Comparison of ENCODE assay signal across 16 cellular contexts in the genomic region with DNA sequence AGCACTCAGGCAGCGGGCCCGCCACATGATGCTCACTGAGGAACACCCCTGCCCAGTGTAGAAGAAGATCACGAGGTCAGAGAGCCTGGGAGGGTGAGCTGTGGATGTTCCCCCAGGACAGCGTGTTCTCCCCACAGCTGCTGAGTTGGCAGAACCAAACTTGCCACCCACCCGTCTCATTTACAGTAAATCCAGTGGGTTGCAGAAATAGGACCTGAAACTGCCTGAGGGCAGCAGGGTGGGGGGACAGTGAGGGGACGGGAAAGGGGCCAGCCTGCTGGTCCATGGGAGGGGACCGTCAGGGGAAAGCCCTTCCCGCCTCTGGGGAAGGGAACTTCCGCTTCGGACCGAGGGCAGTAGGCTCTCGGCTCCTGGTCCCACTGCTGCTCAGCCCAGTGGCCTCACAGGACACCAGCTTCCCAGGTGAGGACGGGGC. TPM values are rescaled to one million over a fixed set of nuclear protein-coding genes. Genes with fewer than 3 reads are reported as not detected.
DNase-seq lines count a peak whose midpoint lies in the region; ATAC-seq and TF ChIP-seq lines count a peak whose summit lies in the region.
"Had no signal": no experiment of that assay in that cellular context is flagged by ENCODE, and none has a peak within 500 bp of the region (broad histone marks: within the 10 kb centered on the region; RNA-seq: fewer than 3 reads in every experiment).

A gene with protein sequence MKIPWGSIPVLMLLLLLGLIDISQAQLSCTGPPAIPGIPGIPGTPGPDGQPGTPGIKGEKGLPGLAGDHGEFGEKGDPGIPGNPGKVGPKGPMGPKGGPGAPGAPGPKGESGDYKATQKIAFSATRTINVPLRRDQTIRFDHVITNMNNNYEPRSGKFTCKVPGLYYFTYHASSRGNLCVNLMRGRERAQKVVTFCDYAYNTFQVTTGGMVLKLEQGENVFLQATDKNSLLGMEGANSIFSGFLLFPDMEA (plus strand): TSS at position 356 of the 436 bp plus-strand sequence. CDS start 6,227 bp downstream, outside the sequence.

- H3K36me3 ChIP-seq in left lung (no peaks in the 10 kb centered on the region), prostate gland (no peaks in the 10 kb centered on the region), urinary bladder (ENCODE audit: insufficient read depth) (no peaks in the 10 kb centered on the region)

- H3K4me3 ChIP-seq in dorsolateral prefrontal cortex (peak within 1 kb of the TSS in 50 of 59 donors; percentile 9 to 59 (median 38)), left lung (peak within 1 kb of the TSS; percentile 18 to 42), prostate gland (no peak within 1 kb of the TSS), urinary bladder (ENCODE audit: low read depth, low read length) (no peak within 1 kb of the TSS)
- H3K4me3 ChIP-seq: K562 had no signal

- H3K4me1 ChIP-seq in left lung (no peaks in the 10 kb centered on the region), prostate gland (replicated peaks) (no peaks in the 10 kb centered on the region), urinary bladder (ENCODE audit: insufficient read depth) (no peaks in the 10 kb centered on the region)

- 81% methylated on average over 12 of the region's 13 CpGs for WGBS in prostate gland
- 75% methylated on average over 13 of the region's 13 CpGs for WGBS in urinary bladder

- H3K27me3 ChIP-seq in dorsolateral prefrontal cortex (peaks cover 0 to 5% (median 0%) of the 10 kb centered on the region in 45 donors), left lung (peaks cover 0 to 52% of the 10 kb centered on the region in 2 donors), prostate gland (replicated peaks; ENCODE audit: insufficient read depth) (no peaks in the 10 kb centered on the region)

- ATAC-seq in left lung (peak; percentile 76), HG02973 (IDR thresholded peaks at IDR 0.05; ENCODE audit: unreplicated experiment) (no peak)
- ATAC-seq: activated CD4-positive, CD25-positive, alpha-beta regulatory T cell treated with anti-CD3 and anti-CD28 coated beads, Interleukin-2, amount 50 U/mL, for 24 hours; activated T-cell treated with anti-CD3 and anti-CD28 coated beads, Interleukin-2, amount 50 U/mL, for 72 hours; K562 had no signal

- TF ChIP-seq CTCF in dorsolateral prefrontal cortex (IDR thresholded peaks at IDR 0.05 in 54 of 56, conservative IDR thresholded peaks at IDR 0.05 in 2 of 56; ENCODE audit: low read depth in 1 of 56, partially characterized antibody in 56 of 56) (no peak), left lung (IDR thresholded peaks at IDR 0.05) (no peak), prostate gland (IDR thresholded peaks at IDR 0.05) (no peak)

- intact Hi-C loops in dorsolateral prefrontal cortex (cut with DNase I) (no loop called here), left lung (cut with DNase I) (no loop called here), prostate gland (cut with DNase I) (no loop called here)

- no peak for TF ChIP-seq POLR2A in prostate gland (IDR thresholded peaks at IDR 0.05)

- H3K9me3 ChIP-seq in left lung (no peaks in the 10 kb centered on the region), prostate gland (no peaks in the 10 kb centered on the region)

- H3K27ac ChIP-seq in dorsolateral prefrontal cortex (peak within 1 kb of the TSS in 10 of 59 donors; percentile 5 to 58 (median 43)), left lung (peak within 1 kb of the TSS in 1 of 2 donors; percentile 58), prostate gland (no peak within 1 kb of the TSS), urinary bladder (ENCODE audit: low read depth) (no peak within 1 kb of the TSS)

- DNase-seq in dorsolateral prefrontal cortex (peak in 3 of 10 donors; percentile 38 to 57 (median 39)), left lung (peak in 1 of 2 donors; percentile 81), prostate gland (ENCODE audit: low spot score) (no peak), Kasumi-1 (lab: John Stamatoyannopoulos, UW) (no peak), HPDE6-E6E7 (ENCODE audit: extremely low spot score) (no peak), activated gamma-delta T cell treated with Interleukin-2 at 50 U/mL for 16 hours (no peak)
- DNase-seq: activated T-cell treated with anti-CD3 and anti-CD28 coated beads, Interleukin-2, amount 50 U/mL, for 72 hours; CD8-positive, alpha-beta memory T cell; naive B cell; NCI-H2029 treated with DMSO at 0.1 percent for 48 hours; stimulated activated CD4-positive, alpha-beta T cell treated with anti-CD3 and anti-CD28 coated beads, Interleukin-15, amount 100 ng/mL, for 24 hours; SW 1271 had no signal

RNA-seq across cellular contexts. Expression of the gene that starts here (rescaled TPM):
- 100 to 1,000 TPM in 35 of 120 experiments, 10 to 100 TPM in 85; 12.3 to 456 (median 73.0) TPM for total RNA-seq in dorsolateral prefrontal cortex
- total RNA-seq in left lung: 100 to 1,000 TPM; 611 to 648 TPM
- total RNA-seq in prostate gland: 100 to 1,000 TPM; 106 to 151 TPM
- total RNA-seq in urinary bladder: 26.3 TPM
- 351 TPM for polyA plus RNA-seq in urinary bladder
- total RNA-seq: activated T-cell treated with anti-CD3 and anti-CD28 coated beads, Interleukin-2, amount 50 U/mL, for 72 hours had no signal
- polyA plus RNA-seq: CD8-positive, alpha-beta memory T cell; K562 had no signal

Comparison
In these comparisons a context has a peak if more than half of its experiments do, and no peak if none do; other contexts are left out.
1. H3K4me3 ChIP-seq: peak in dorsolateral prefrontal cortex (50 of 59) and left lung (2 of 2); none in prostate gland (0 of 2) and urinary bladder (single experiment).